ENCODE assay signal across 1 cellular context in the genomic region with DNA sequence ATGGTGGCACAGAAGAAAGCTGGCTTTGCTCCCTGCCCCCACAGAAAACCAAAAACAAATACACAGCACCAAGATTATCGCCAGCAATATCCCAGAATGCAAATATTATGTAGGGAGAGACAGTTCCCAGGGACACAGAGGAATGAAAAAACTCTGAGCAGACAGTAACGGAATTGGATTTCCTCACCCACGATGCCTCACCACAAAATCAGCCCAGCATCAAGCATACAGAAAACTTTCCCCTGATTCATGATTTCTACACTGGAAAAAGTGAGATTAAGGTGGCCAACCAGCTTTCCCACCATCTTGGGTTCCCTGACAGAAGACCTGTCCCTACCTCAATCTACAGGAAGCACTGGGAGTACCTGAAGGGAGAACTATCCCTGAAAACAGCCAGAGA.
A peak's percentile ranks its signal among the peaks of the same experiment; 100 is the strongest.
TF ChIP-seq lines count a peak whose summit lies in the region.

No MANE protein-coding gene starts in this region.

TF ChIP-seq in GM12878, 131 proteins besides CTCF, POLR2A, EP300 and RAD21:
- TF ChIP-seq YBX1 (IDR thresholded peaks at IDR 0.05) (no peak), YY1 (IDR thresholded peaks at IDR 0.05; ENCODE audit: low read depth, low read length) (peak; percentile 39; the same call in 1 of the 2 replicates), SP1 (IDR thresholded peaks at IDR 0.05; ENCODE audit: low read depth, low read length) (no peak), RCOR1 (conservative IDR thresholded peaks at IDR 0.05; ENCODE audit: low read depth, low read length) (no peak), SIX5 (IDR thresholded peaks at IDR 0.05; ENCODE audit: low read depth, low read length, severe bottlenecking) (no peak), SMAD5 (IDR thresholded peaks at IDR 0.05; ENCODE audit: low read depth) (no peak)
